ENCODE assay signal across 9 cellular contexts in genomic region chr10:129339191-129339590, GRCh38.
"Had no signal": no experiment of that assay in that cellular context is flagged by ENCODE, and none has a peak within 500 bp of the region (broad histone marks: within the 10 kb centered on the region; RNA-seq: fewer than 3 reads in every experiment).

No MANE protein-coding gene starts in this region.

- ATAC-seq: GM23338, HCT116 had no signal

- H3K27ac ChIP-seq: GM23248 had no signal

- H3K4me1 Mint-ChIP-seq: GM23338 had no signal

- H3K27ac Mint-ChIP-seq: GM23338, H9, HFFc6 had no signal

- H3K36me3 ChIP-seq: HAP-1 had no signal

- DNase-seq: GM23248, GOT3, H7, H9, HCEC 1CT, HFFc6 had no signal

- H3K4me1 ChIP-seq: HAP-1 had no signal

- H2AFZ ChIP-seq: GM23248, GM23338 had no signal

- H3K9ac ChIP-seq: GM23248 had no signal

- H3K4me2 ChIP-seq: GM23338 had no signal

- H3K9me3 ChIP-seq: HAP-1 had no signal

- H3K4me3 Mint-ChIP-seq: GM23338, H9, HFFc6 had no signal

- H3K4me3 ChIP-seq: GM23248, GM23338, HAP-1 had no signal

- H3K9me3 Mint-ChIP-seq: GM23338, H9 had no signal
